ENCODE assay signal across 8 cellular contexts in genomic region chr5:77143998-77144836, GRCh38. TPM values are rescaled to one million over a fixed set of nuclear protein-coding genes. Genes with fewer than 3 reads are reported as not detected.
A peak's percentile ranks its signal among the peaks of the same experiment; 100 is the strongest.
DNase-seq lines count a peak whose midpoint lies in the region; ATAC-seq and TF ChIP-seq lines count a peak whose summit lies in the region.

No MANE protein-coding gene starts in this region.

- peak; percentile 84 for DNase-seq in G401 (ENCODE audit: low spot score)
- peak in 53 of 76 experiments; percentile 1 to 64 (median 28) for DNase-seq in HUDEP-2 (lab: John Stamatoyannopoulos, UW; ENCODE audit: unreplicated experiment in 76 of 76)
- peak; percentile 75 for DNase-seq in RWPE2 (ENCODE audit: low spot score)
- DNase-seq in activated T-helper 2 cell treated with anti-CD3 and anti-CD28 coated beads, Interferon-gamma antibody, Interleukin-2, Interleukin-4, amounts not matched to agents 10 μg/mL and 5 μg/mL and 100 μg/mL, durations not matched to agents 14 hours and 24 hours and 36 hours (ENCODE audit: low spot score): peak; percentile 45
- DNase-seq in foreskin keratinocyte: peak; percentile 13 to 30
- DNase-seq in omental fat pad (ENCODE audit: low spot score): peak; percentile 32
- peak; percentile 71 to 86 for DNase-seq in tibial artery

- TF ChIP-seq CTCF in RWPE2 (IDR thresholded peaks at IDR 0.05; ENCODE audit: poor library complexity, severe bottlenecking): peak; percentile 99
- TF ChIP-seq CTCF in foreskin keratinocyte (conservative IDR thresholded peaks at IDR 0.05): peak; percentile 81
- TF ChIP-seq CTCF in omental fat pad (IDR thresholded peaks at IDR 0.05): peak in 1 of 3 donors; percentile 49
- peak; percentile 78 to 82 for TF ChIP-seq CTCF in tibial artery (IDR thresholded peaks at IDR 0.05)

- in situ Hi-C loops in G401 (cut with HindIII; ENCODE audit: low sequenced_read_pairs): no loop called here

- H3K27me3 Mint-ChIP-seq in activated T-helper 2 cell treated with anti-CD3 and anti-CD28 coated beads, Interferon-gamma antibody, Interleukin-2, Interleukin-4, amounts not matched to agents 10 μg/mL and 5 μg/mL and 100 μg/mL, durations not matched to agents 14 hours and 24 hours and 36 hours (ENCODE audit: low read depth): peaks cover 20% of the 10 kb centered on the region

- peak; percentile 83 for ATAC-seq in RWPE2 (ENCODE audit: low read depth)
- peak; percentile 79 for ATAC-seq in foreskin keratinocyte
- ATAC-seq in omental fat pad (ENCODE audit: low FRiP score): peak; percentile 88
- no peak for ATAC-seq in HG02970 (IDR thresholded peaks at IDR 0.05; ENCODE audit: low FRiP score, unreplicated experiment)

- H3K36me3 Mint-ChIP-seq in activated T-helper 2 cell treated with anti-CD3 and anti-CD28 coated beads, Interferon-gamma antibody, Interleukin-2, Interleukin-4, amounts not matched to agents 10 μg/mL and 5 μg/mL and 100 μg/mL, durations not matched to agents 14 hours and 24 hours and 36 hours (ENCODE audit: low read depth): no peaks in the 10 kb centered on the region

- H3K27ac Mint-ChIP-seq in activated T-helper 2 cell treated with anti-CD3 and anti-CD28 coated beads, Interferon-gamma antibody, Interleukin-2, Interleukin-4, amounts not matched to agents 10 μg/mL and 5 μg/mL and 100 μg/mL, durations not matched to agents 14 hours and 24 hours and 36 hours: no peak overlapping the region

- H3K27ac ChIP-seq in RWPE2 (ENCODE audit: poor library complexity, severe bottlenecking) (no peak overlapping the region), foreskin keratinocyte (no peak overlapping the region), tibial artery (peak overlapping the region in 1 of 2 donors; percentile 18)

- no peaks in the 10 kb centered on the region for H3K9me3 Mint-ChIP-seq in activated T-helper 2 cell treated with anti-CD3 and anti-CD28 coated beads, Interferon-gamma antibody, Interleukin-2, Interleukin-4, amounts not matched to agents 10 μg/mL and 5 μg/mL and 100 μg/mL, durations not matched to agents 14 hours and 24 hours and 36 hours

- H3K27me3 ChIP-seq in RWPE2 (ENCODE audit: insufficient read depth, poor library complexity, severe bottlenecking) (no peaks in the 10 kb centered on the region), foreskin keratinocyte (peaks cover 30% of the 10 kb centered on the region), tibial artery (no peaks in the 10 kb centered on the region)

- no peak overlapping the region for H3K4me3 Mint-ChIP-seq in activated T-helper 2 cell treated with anti-CD3 and anti-CD28 coated beads, Interferon-gamma antibody, Interleukin-2, Interleukin-4, amounts not matched to agents 10 μg/mL and 5 μg/mL and 100 μg/mL, durations not matched to agents 14 hours and 24 hours and 36 hours (ENCODE audit: low read depth)

- intact Hi-C loops in activated T-helper 2 cell treated with anti-CD3 and anti-CD28 coated beads, Interferon-gamma antibody, Interleukin-2, Interleukin-4, amounts not matched to agents 10 μg/mL and 5 μg/mL and 100 μg/mL, durations not matched to agents 14 hours and 24 hours and 36 hours (cut with micrococcal nuclease): loop anchor here (1.0 to 10.0 kb wide), 3 partner anchors 291 to 489 kb away; partner anchors contain the start of gene WDR41
- intact Hi-C loops in tibial artery (cut with DNase I; ENCODE audit: low total_unique reads): loop anchor here (5.0 kb wide), 1 partner anchor 348 kb away; the partner anchor contains the start of gene WDR41

- H3K4me3 ChIP-seq in RWPE2 (ENCODE audit: severe bottlenecking): no peak overlapping the region
- H3K4me3 ChIP-seq in tibial artery: no peak overlapping the region

- H3K9me3 ChIP-seq in RWPE2 (ENCODE audit: severe bottlenecking) (no peaks in the 10 kb centered on the region), tibial artery (no peaks in the 10 kb centered on the region)

- H3K4me1 ChIP-seq in RWPE2 (ENCODE audit: insufficient read depth, poor library complexity, severe bottlenecking) (no peaks in the 10 kb centered on the region), foreskin keratinocyte (no peaks in the 10 kb centered on the region), tibial artery (peaks cover 0 to 22% (median 2%) of the 10 kb centered on the region in 4 donors)

- H3K36me3 ChIP-seq in RWPE2 (ENCODE audit: low read depth): no peaks in the 10 kb centered on the region
- H3K36me3 ChIP-seq in tibial artery: no peaks in the 10 kb centered on the region

- H3K4me1 Mint-ChIP-seq in activated T-helper 2 cell treated with anti-CD3 and anti-CD28 coated beads, Interferon-gamma antibody, Interleukin-2, Interleukin-4, amounts not matched to agents 10 μg/mL and 5 μg/mL and 100 μg/mL, durations not matched to agents 14 hours and 24 hours and 36 hours (ENCODE audit: low read depth): peaks cover 18% of the 10 kb centered on the region

RNA-seq across cellular contexts. Expression of gene ZBED3, which starts 57.1 kb away (rescaled TPM):
- total RNA-seq in G401 (2014; rRNA removed; shearing (Covaris generic)): 3.0 and 10.9 TPM in 2 replicates
- 0.48 and 0.60 TPM in 2 replicates for total RNA-seq in activated T-helper 2 cell treated with anti-CD3 and anti-CD28 coated beads, Interferon-gamma antibody, Interleukin-2, Interleukin-4, amounts not matched to agents 10 μg/mL and 5 μg/mL and 100 μg/mL, durations not matched to agents 14 hours and 24 hours and 36 hours
- total RNA-seq in foreskin keratinocyte: 0.42 and 0.82 TPM in 2 replicates
- polyA plus RNA-seq in foreskin keratinocyte: 0.48 and 0.65 TPM in 2 replicates
- total RNA-seq in omental fat pad: 10 to 100 TPM in 1 of 4 donors, 1 to 10 TPM in 3; 7.7 to 22.1 (median 9.6) TPM

Comparison
In these comparisons a context has a peak if more than half of its experiments do, and no peak if none do; other contexts are left out.
1. DNase-seq: peak in every context shown above with its lines; median percentile 84 in G401; 78 in tibial artery; 75 in RWPE2; 45 in activated T-helper 2 cell treated with anti-CD3 and anti-CD28 coated beads, Interferon-gamma antibody, Interleukin-2, Interleukin-4, amounts not matched to agents 10 μg/mL and 5 μg/mL and 100 μg/mL, durations not matched to agents 14 hours and 24 hours and 36 hours; 32 in omental fat pad; 28 in HUDEP-2; 22 in foreskin keratinocyte.